In the genomic region with DNA sequence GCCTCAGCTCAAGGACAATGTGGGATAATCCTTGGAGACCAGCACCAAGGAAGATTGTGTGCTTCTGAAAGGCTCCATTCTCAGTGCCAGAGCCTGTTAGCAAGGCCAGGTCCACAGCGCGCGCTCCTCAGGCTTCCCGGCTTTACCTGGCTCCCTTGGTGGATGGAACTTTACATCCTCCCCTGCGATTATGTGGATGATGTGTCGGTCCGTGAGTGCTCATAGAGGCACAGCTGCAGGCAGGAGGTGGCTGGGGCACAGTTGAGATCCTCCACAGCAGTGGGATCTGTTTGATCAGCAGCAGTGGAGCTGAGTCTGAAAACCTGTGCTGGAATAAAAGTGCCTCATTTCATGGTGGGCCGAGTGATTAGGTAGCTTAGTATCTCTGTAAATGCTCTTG, we compare ENCODE assay signal across 14 cellular contexts.
DNase-seq lines count a peak whose midpoint lies in the region; ATAC-seq and TF ChIP-seq lines count a peak whose summit lies in the region.
"Had no signal": no experiment of that assay in that cellular context is flagged by ENCODE, and none has a peak within 500 bp of the region (broad histone marks: within the 10 kb centered on the region; RNA-seq: fewer than 3 reads in every experiment).

No MANE protein-coding gene starts in this region.

- no peak overlapping the region for H3K27ac Mint-ChIP-seq in activated CD4-positive, alpha-beta T cell treated with anti-CD3 and anti-CD28 coated beads for 36 hours
- H3K27ac Mint-ChIP-seq: activated CD8-positive, alpha-beta memory T cell treated with anti-CD3 and anti-CD28 coated beads, Interleukin-2, amount 10 ng/mL, durations not matched to agents 7 days and 5 days; activated naive CD8-positive, alpha-beta T cell treated with anti-CD3 and anti-CD28 coated beads, Interleukin-2, amount 10 ng/mL, durations not matched to agents 7 days and 5 days had no signal

- no peaks in the 10 kb centered on the region for H3K9me3 Mint-ChIP-seq in activated CD4-positive, alpha-beta T cell treated with anti-CD3 and anti-CD28 coated beads for 36 hours (ENCODE audit: low read depth)
- H3K9me3 Mint-ChIP-seq: activated naive CD8-positive, alpha-beta T cell treated with anti-CD3 and anti-CD28 coated beads, Interleukin-2, amount 10 ng/mL, durations not matched to agents 7 days and 5 days had no signal

- H3K4me3 Mint-ChIP-seq in activated CD4-positive, alpha-beta T cell treated with anti-CD3 and anti-CD28 coated beads for 36 hours, result no peak overlapping the region
- H3K4me3 Mint-ChIP-seq: activated CD8-positive, alpha-beta memory T cell treated with anti-CD3 and anti-CD28 coated beads, Interleukin-2, amount 10 ng/mL, durations not matched to agents 7 days and 5 days; activated naive CD8-positive, alpha-beta T cell treated with anti-CD3 and anti-CD28 coated beads, Interleukin-2, amount 10 ng/mL, durations not matched to agents 7 days and 5 days had no signal

- DNase-seq in NCI-H69 (lab: John Stamatoyannopoulos, UW) (peak; percentile 34), dorsolateral prefrontal cortex (peak in 4 of 10 donors; percentile 36 to 74 (median 45)), psoas muscle (no peak), SHP77 (lab: John Stamatoyannopoulos, UW) (no peak)
- no peak for DNase-seq in activated CD4-positive, alpha-beta T cell treated with anti-CD3 and anti-CD28 coated beads for 36 hours
- DNase-seq: activated CD8-positive, alpha-beta memory T cell treated with anti-CD3 and anti-CD28 coated beads, Interleukin-2, amount 10 ng/mL, durations not matched to agents 7 days and 5 days; activated naive CD8-positive, alpha-beta T cell treated with anti-CD3 and anti-CD28 coated beads, Interleukin-2, amount 10 ng/mL, durations not matched to agents 7 days and 5 days; COR-L47; NCI-H2107 had no signal

- H3K36me3 ChIP-seq in DOHH2 (ENCODE audit: control insufficient read depth, low read length) (peaks cover 95% of the 10 kb centered on the region), psoas muscle (ENCODE audit: insufficient read depth in 1 of 2, low read depth in 1 of 2) (peaks cover 0 to 2% of the 10 kb centered on the region in 2 donors)
- H3K36me3 ChIP-seq: upper lobe of left lung had no signal

- H3K4me3 ChIP-seq in DOHH2 (ENCODE audit: low read length) (no peak overlapping the region), dorsolateral prefrontal cortex (peak overlapping the region in 38 of 59 donors; percentile 1 to 42 (median 20)), psoas muscle (no peak overlapping the region)
- H3K4me3 ChIP-seq: SJCRH30, upper lobe of left lung had no signal

- ATAC-seq in psoas muscle (peak in 3 of 4 donors; percentile 24 to 38 (median 25)), GM19452 (IDR thresholded peaks at IDR 0.05; ENCODE audit: unreplicated experiment) (no peak)
- no peak for ATAC-seq in activated CD4-positive, alpha-beta T cell treated with anti-CD3 and anti-CD28 coated beads for 36 hours
- ATAC-seq: activated CD8-positive, alpha-beta memory T cell treated with anti-CD3 and anti-CD28 coated beads, Interleukin-2, amount 10 ng/mL, durations not matched to agents 7 days and 5 days had no signal

- peaks cover 3% of the 10 kb centered on the region for H3K36me3 Mint-ChIP-seq in activated CD4-positive, alpha-beta T cell treated with anti-CD3 and anti-CD28 coated beads for 36 hours (ENCODE audit: low read depth)

- H3K27me3 ChIP-seq in DOHH2 (ENCODE audit: control insufficient read depth, low read length) (no peaks in the 10 kb centered on the region), dorsolateral prefrontal cortex (no peaks in the 10 kb centered on the region), psoas muscle (ENCODE audit: insufficient read depth in 3 of 3, low read length in 2 of 3) (no peaks in the 10 kb centered on the region)
- H3K27me3 ChIP-seq: SJCRH30, upper lobe of left lung had no signal

- CTCF ChIA-PET in activated CD4-positive, alpha-beta T cell treated with anti-CD3 and anti-CD28 coated beads for 36 hours (lab: Charles Lee), result no interaction called here

- H3K9me2 ChIP-seq in DOHH2 (replicated peaks; ENCODE audit: control insufficient read depth, low read length), result no peaks in the 10 kb centered on the region

- H4K20me1 ChIP-seq in DOHH2 (ENCODE audit: control insufficient read depth, insufficient read depth, low read depth, low read length), result peaks cover 56% of the 10 kb centered on the region

- peak overlapping the region; percentile 25 for H3K4me2 ChIP-seq in DOHH2 (ENCODE audit: low read length)

- peaks cover 83% of the 10 kb centered on the region for H3K4me1 Mint-ChIP-seq in activated CD4-positive, alpha-beta T cell treated with anti-CD3 and anti-CD28 coated beads for 36 hours

- peaks cover 15% of the 10 kb centered on the region for H3F3A ChIP-seq in DOHH2 (ENCODE audit: control insufficient read depth, insufficient read depth)

- H3K27ac ChIP-seq in DOHH2 (ENCODE audit: low read depth, low read length), result no peak overlapping the region; the same call in 1 of the 2 replicates
- peak overlapping the region in 57 of 59 donors; percentile 1 to 88 (median 73) for H3K27ac ChIP-seq in dorsolateral prefrontal cortex
- H3K27ac ChIP-seq in psoas muscle, result no peak overlapping the region
- H3K27ac ChIP-seq: epithelial cell of prostate, SJCRH30, upper lobe of left lung had no signal

- TF ChIP-seq CTCF in DOHH2 (IDR thresholded peaks at IDR 0.05; ENCODE audit: low read depth, low read length, poor library complexity, severe bottlenecking) (no peak), dorsolateral prefrontal cortex (IDR thresholded peaks at IDR 0.05 in 54 of 56, conservative IDR thresholded peaks at IDR 0.05 in 2 of 56; ENCODE audit: low read depth in 1 of 56, partially characterized antibody in 56 of 56) (no peak), psoas muscle (IDR thresholded peaks at IDR 0.05) (no peak)

- peaks cover 100% of the 10 kb centered on the region for H3K79me2 ChIP-seq in DOHH2 (ENCODE audit: control insufficient read depth, low read length)

- no peaks in the 10 kb centered on the region for H3K27me3 Mint-ChIP-seq in activated CD4-positive, alpha-beta T cell treated with anti-CD3 and anti-CD28 coated beads for 36 hours
- H3K27me3 Mint-ChIP-seq: activated CD8-positive, alpha-beta memory T cell treated with anti-CD3 and anti-CD28 coated beads, Interleukin-2, amount 10 ng/mL, durations not matched to agents 7 days and 5 days; activated naive CD8-positive, alpha-beta T cell treated with anti-CD3 and anti-CD28 coated beads, Interleukin-2, amount 10 ng/mL, durations not matched to agents 7 days and 5 days had no signal

- H3K9me3 ChIP-seq in DOHH2 (ENCODE audit: control insufficient read depth, insufficient read depth, low read length), result no peaks in the 10 kb centered on the region
- no peaks in the 10 kb centered on the region for H3K9me3 ChIP-seq in psoas muscle
- H3K9me3 ChIP-seq: SJCRH30, upper lobe of left lung had no signal

- 64 to 76% (median 72%) methylated on average over 8 of the region's 8 CpGs for WGBS in psoas muscle, 3 donors

- POLR2A ChIA-PET in activated CD4-positive, alpha-beta T cell treated with anti-CD3 and anti-CD28 coated beads for 36 hours (lab: Charles Lee), result no interaction called here

- H3K4me1 ChIP-seq in DOHH2 (ENCODE audit: control insufficient read depth, low read length), result peaks cover 81% of the 10 kb centered on the region
- H3K4me1 ChIP-seq in psoas muscle, result peaks cover 81% of the 10 kb centered on the region

- intact Hi-C loops in dorsolateral prefrontal cortex (cut with DNase I) (no loop called here), psoas muscle (cut with DNase I) (no loop called here)
- intact Hi-C loops in activated CD4-positive, alpha-beta T cell treated with anti-CD3 and anti-CD28 coated beads for 36 hours (cut with DNase I, micrococcal nuclease), result loop anchor here in 1 of 2 experiments (2.0 kb wide), 1 partner anchor 20 kb away; no protein-coding TSS in a partner anchor

Comparison
In these comparisons a context has a peak if more than half of its experiments do, and no peak if none do; other contexts are left out.
1. H3K27ac ChIP-seq: peak in dorsolateral prefrontal cortex (57 of 59); none in DOHH2 (single experiment) and psoas muscle (single experiment).
2. H3K4me3 ChIP-seq: peak in dorsolateral prefrontal cortex (38 of 59); none in DOHH2 (single experiment) and psoas muscle (single experiment).
3. ATAC-seq: peak in psoas muscle (3 of 4); none in GM19452 (single experiment) and activated CD4-positive, alpha-beta T cell treated with anti-CD3 and anti-CD28 coated beads for 36 hours (single experiment).